Comparison of ENCODE assay signal across 13 cellular contexts in genomic region chr1:233520510-233521191, GRCh38.
DNase-seq lines count a peak whose midpoint lies in the region; ATAC-seq and TF ChIP-seq lines count a peak whose summit lies in the region.
"Had no signal": no experiment of that assay in that cellular context is flagged by ENCODE, and none has a peak within 500 bp of the region (broad histone marks: within the 10 kb centered on the region; RNA-seq: fewer than 3 reads in every experiment).

No MANE protein-coding gene starts in this region.

- no peak overlapping the region for H2AFZ ChIP-seq in trophoblast cell (ENCODE audit: insufficient read depth, low read length, poor library complexity)

- H4K12ac ChIP-seq in trophoblast cell (ENCODE audit: low read depth, low read length): no peak overlapping the region

- no peak for TF ChIP-seq POLR2A in erythroblast (IDR thresholded peaks at IDR 0.05; ENCODE audit: low read length)

- no peak overlapping the region for H2BK120ac ChIP-seq in trophoblast cell (ENCODE audit: insufficient read depth, low read length, poor library complexity)

- no peak overlapping the region for H3K9ac ChIP-seq in trophoblast cell (ENCODE audit: low read length)

- no peak overlapping the region for H4K8ac ChIP-seq in trophoblast cell (ENCODE audit: low read depth, low read length)

- H3K4me3 ChIP-seq in esophagus (ENCODE audit: low read depth in 1 of 2, low read length in 2 of 2): no peak overlapping the region
- no peak overlapping the region for H3K4me3 ChIP-seq in trophoblast cell (ENCODE audit: low read depth, low read length)
- H3K4me3 ChIP-seq: thyroid gland had no signal

- H3K36me3 ChIP-seq in esophagus (ENCODE audit: control insufficient read depth in 2 of 2, insufficient read depth in 2 of 2, low read length in 1 of 2) (no peaks in the 10 kb centered on the region), trophoblast cell (ENCODE audit: control insufficient read depth in 1 of 2, insufficient read depth in 2 of 2, low read length in 2 of 2) (no peaks in the 10 kb centered on the region)
- H3K36me3 ChIP-seq: thyroid gland had no signal

- H2AK5ac ChIP-seq in trophoblast cell (ENCODE audit: low read length): no peak overlapping the region

- H3K4me1 ChIP-seq in esophagus (ENCODE audit: control insufficient read depth in 2 of 2, insufficient read depth in 2 of 2, low read length in 1 of 2) (no peaks in the 10 kb centered on the region), trophoblast cell (ENCODE audit: control insufficient read depth in 1 of 2, insufficient read depth in 2 of 2, low read length in 2 of 2) (peaks cover 0 to 2% of the 10 kb centered on the region in 2 experiments)

- H3K4ac ChIP-seq in trophoblast cell (ENCODE audit: low read depth, low read length): no peak overlapping the region

- H3K27ac ChIP-seq in esophagus (ENCODE audit: low read depth in 2 of 2, low read length in 1 of 2) (peak overlapping the region; percentile 59 to 80), trophoblast cell (ENCODE audit: low read depth, low read length) (no peak overlapping the region), substantia nigra (ENCODE audit: low read depth, low read length, poor library complexity, severe bottlenecking) (no peak overlapping the region)
- H3K27ac ChIP-seq: thyroid gland had no signal

- H3K79me1 ChIP-seq in trophoblast cell (ENCODE audit: low read length): no peaks in the 10 kb centered on the region

- H2BK12ac ChIP-seq in trophoblast cell (ENCODE audit: low read length): peak overlapping the region; percentile 41

- WGBS in esophagus, 2 donors: 51 to 61% methylated on average over 5 of the region's 5 CpGs
- no CpG with 5 or more reads among the region's 5 CpGs for WGBS in trophoblast cell (ENCODE audit: extremely low coverage, insufficient coverage, insufficient read length)

- H3K14ac ChIP-seq in trophoblast cell (ENCODE audit: low read length): no peak overlapping the region

- no peak overlapping the region for H3K4me2 ChIP-seq in trophoblast cell (ENCODE audit: low read length)

- H2BK5ac ChIP-seq in trophoblast cell (ENCODE audit: low read depth, low read length, poor library complexity): no peak overlapping the region

- H3K9me3 ChIP-seq in esophagus (ENCODE audit: control insufficient read depth in 2 of 2, insufficient read depth in 1 of 2, low read depth in 1 of 2, low read length in 1 of 2) (no peaks in the 10 kb centered on the region), trophoblast cell (ENCODE audit: insufficient read depth, low read depth, low read length) (peaks cover 2% of the 10 kb centered on the region)
- H3K9me3 ChIP-seq: thyroid gland had no signal

- DNase-seq in GM03348 (ENCODE audit: low spot score): peak; percentile 14
- peak; percentile 62 for DNase-seq in NCI-H226
- no peak for DNase-seq in trophoblast cell
- no peak for DNase-seq in erythroblast (lab: John Stamatoyannopoulos, UW)
- no peak for DNase-seq in NCI-H2227 (lab: John Stamatoyannopoulos, UW; ENCODE audit: unreplicated experiment)
- no peak for DNase-seq in substantia nigra (lab: John Stamatoyannopoulos, UW)
- DNase-seq: activated naive CD4-positive, alpha-beta T cell treated with anti-CD3 and anti-CD28 coated beads for 36 hours; immature natural killer cell; NCI-H1694 treated with DMSO at 0.1 percent for 48 hours; thyroid gland had no signal

- H3K23ac ChIP-seq in trophoblast cell (ENCODE audit: low read length): no peak overlapping the region

- H3K79me2 ChIP-seq in trophoblast cell (ENCODE audit: control insufficient read depth, insufficient read depth, low read length, poor library complexity): no peaks in the 10 kb centered on the region

- no peak overlapping the region for H3K18ac ChIP-seq in trophoblast cell (ENCODE audit: low read length)

- H4K91ac ChIP-seq in trophoblast cell (ENCODE audit: low read depth, low read length): no peak overlapping the region

- H3K27me3 ChIP-seq in esophagus (ENCODE audit: control insufficient read depth in 1 of 2, insufficient read depth in 2 of 2, low read length in 2 of 2) (no peaks in the 10 kb centered on the region), trophoblast cell (ENCODE audit: insufficient read depth, low read length) (no peaks in the 10 kb centered on the region)
- H3K27me3 ChIP-seq: thyroid gland had no signal

- ATAC-seq in HG02884 (IDR thresholded peaks at IDR 0.05; ENCODE audit: unreplicated experiment): no peak
- ATAC-seq: natural killer cell treated with Interleukin-12 subunit alpha and Interleukin-12 subunit beta and Interleukin-15 and Interleukin-18, amount 100 ng/mL, for 72 hours had no signal

Comparison
In these comparisons a context has a peak if more than half of its experiments do, and no peak if none do; other contexts are left out.
1. DNase-seq: peak in GM03348 (single experiment) and NCI-H226 (single experiment); none in trophoblast cell (0 of 2), erythroblast (0 of 2), NCI-H2227 (single experiment) and substantia nigra (0 of 49).
2. H3K27ac ChIP-seq: peak in esophagus (2 of 2); none in trophoblast cell (single experiment) and substantia nigra (single experiment).